21 cellular contexts compared by ENCODE assay signal in genomic region chr17:45976755-45977505, GRCh38. TPM values are rescaled to one million over a fixed set of nuclear protein-coding genes. Genes with fewer than 3 reads are reported as not detected.
A peak's percentile ranks its signal among the peaks of the same experiment; 100 is the strongest.
DNase-seq lines count a peak whose midpoint lies in the region; ATAC-seq and TF ChIP-seq lines count a peak whose summit lies in the region.
"Had no signal": no experiment of that assay in that cellular context is flagged by ENCODE, and none has a peak within 500 bp of the region (broad histone marks: within the 10 kb centered on the region; RNA-seq: fewer than 3 reads in every experiment).

No MANE protein-coding gene starts in this region.

- H3K9me3 Mint-ChIP-seq in stimulated activated naive B cell treated with anti-CD40 and anti-IgM and Interleukin-4, amounts not matched to agents 10 μg/mL and 1 μg/mL and 100 μg/mL, for 72 hours, result peaks cover 0 to 3% of the 10 kb centered on the region in 2 donors

- H3K27ac Mint-ChIP-seq in stimulated activated naive B cell treated with anti-CD40 and anti-IgM and Interleukin-4, amounts not matched to agents 10 μg/mL and 1 μg/mL and 100 μg/mL, for 72 hours, result peak overlapping the region; percentile 71
- H3K27ac Mint-ChIP-seq: activated naive CD4-positive, alpha-beta T cell treated with anti-CD3 and anti-CD28 coated beads for 36 hours; CD14-positive monocyte; nephron progenitor cell had no signal

- no peaks in the 10 kb centered on the region for H3K79me2 ChIP-seq in SK-N-SH (ENCODE audit: insufficient read depth)

- no peak overlapping the region for H2AFZ ChIP-seq in SK-N-SH (ENCODE audit: low read depth)

- intact Hi-C loops in body of pancreas (cut with DNase I), result no loop called here

- no peaks in the 10 kb centered on the region for H3K9me2 ChIP-seq in SK-N-SH

- 59% methylated on average over 13 of the region's 18 CpGs for WGBS in SK-N-SH (ENCODE audit: low lambda C conversion rate)
- 80 to 84% methylated on average over 11 to 18 of the region's 18 CpGs for WGBS in body of pancreas, 2 donors

- H3K9ac ChIP-seq in SK-N-SH, result no peak overlapping the region

- no peaks in the 10 kb centered on the region for H3K36me3 ChIP-seq in SK-N-SH (replicated peaks in 1 of 2; ENCODE audit: control insufficient read depth in 1 of 2, insufficient read depth in 2 of 2, low read length in 1 of 2)
- no peaks in the 10 kb centered on the region for H3K36me3 ChIP-seq in body of pancreas (replicated peaks in 1 of 2; ENCODE audit: insufficient read depth in 1 of 2, low read depth in 2 of 2)
- H3K36me3 ChIP-seq: right atrium auricular region, suprapubic skin had no signal

- no peaks in the 10 kb centered on the region for H3K36me3 Mint-ChIP-seq in stimulated activated naive B cell treated with anti-CD40 and anti-IgM and Interleukin-4, amounts not matched to agents 10 μg/mL and 1 μg/mL and 100 μg/mL, for 72 hours
- H3K36me3 Mint-ChIP-seq: CD14-positive monocyte had no signal

- peaks cover 19 to 29% of the 10 kb centered on the region in 2 donors for H3K4me1 Mint-ChIP-seq in stimulated activated naive B cell treated with anti-CD40 and anti-IgM and Interleukin-4, amounts not matched to agents 10 μg/mL and 1 μg/mL and 100 μg/mL, for 72 hours
- H3K4me1 Mint-ChIP-seq: CD14-positive monocyte had no signal

- H3K27ac ChIP-seq in SK-N-SH (ENCODE audit: low read depth in 2 of 2, low read length in 1 of 2) (no peak overlapping the region), VCaP (peak overlapping the region; percentile 100; the same call in 1 of the 2 replicates), body of pancreas (no peak overlapping the region)
- H3K27ac ChIP-seq: 22Rv1, right atrium auricular region, suprapubic skin had no signal

- H3F3A ChIP-seq in SK-N-SH (replicated peaks; ENCODE audit: insufficient read depth), result no peaks in the 10 kb centered on the region

- H3K27me3 ChIP-seq in SK-N-SH (ENCODE audit: insufficient read depth) (no peaks in the 10 kb centered on the region), body of pancreas (no peaks in the 10 kb centered on the region)
- H3K27me3 ChIP-seq: right atrium auricular region, suprapubic skin had no signal

- H3K9me3 ChIP-seq in SK-N-SH, result no peaks in the 10 kb centered on the region
- H3K9me3 ChIP-seq in body of pancreas, result no peaks in the 10 kb centered on the region
- H3K9me3 ChIP-seq: right atrium auricular region, suprapubic skin had no signal

- POLR2A ChIA-PET in SK-N-SH (lab: Yijun Ruan, JAX), result no interaction called here

- CTCF ChIA-PET in SK-N-SH (lab: Yijun Ruan, JAX), result interaction anchor here (1.4 kb wide), 1 partner anchor 25 kb away, joined by 5 read pairs; no protein-coding TSS in a partner anchor

- no peak for TF ChIP-seq POLR2A in body of pancreas (IDR thresholded peaks at IDR 0.05)

- peak; percentile 34; the same call in 2 of the 3 replicates for ATAC-seq in SK-N-SH treated with all-trans-retinoic acid at 6 μM for 48 hours
- no peak for ATAC-seq in stimulated activated naive B cell treated with anti-CD40 and anti-IgM and Interleukin-4, amounts not matched to agents 10 μg/mL and 1 μg/mL and 100 μg/mL, for 72 hours (replicated peaks)
- ATAC-seq in body of pancreas, result no peak
- ATAC-seq: Panc1 had no signal

- peaks cover 0 to 4% of the 10 kb centered on the region in 2 donors for H3K27me3 Mint-ChIP-seq in stimulated activated naive B cell treated with anti-CD40 and anti-IgM and Interleukin-4, amounts not matched to agents 10 μg/mL and 1 μg/mL and 100 μg/mL, for 72 hours

- H3K4me2 ChIP-seq in SK-N-SH, result no peak overlapping the region

- TF ChIP-seq CTCF in SK-N-SH (IDR thresholded peaks at IDR 0.05), result no peak
- no peak for TF ChIP-seq CTCF in VCaP (conservative IDR thresholded peaks at IDR 0.05)
- TF ChIP-seq CTCF in GM13976 (IDR thresholded peaks at IDR 0.05; ENCODE audit: borderline replicate concordance, control extremely low read depth, extremely low read depth, insufficient read depth, missing control alignments), result no peak
- no peak for TF ChIP-seq CTCF in body of pancreas (IDR thresholded peaks at IDR 0.05)

- in situ Hi-C loops in GM13976 (cut with MboI; ENCODE audit: low sequenced_read_pairs, unreplicated experiment), result no loop called here

- H3K4me1 ChIP-seq in SK-N-SH (ENCODE audit: control insufficient read depth in 1 of 2, insufficient read depth in 2 of 2, low read depth in 1 of 2, low read length in 1 of 2) (no peaks in the 10 kb centered on the region; a peak in 1 of 4 replicates), body of pancreas (no peaks in the 10 kb centered on the region)

- no peak overlapping the region for H3K4me3 Mint-ChIP-seq in stimulated activated naive B cell treated with anti-CD40 and anti-IgM and Interleukin-4, amounts not matched to agents 10 μg/mL and 1 μg/mL and 100 μg/mL, for 72 hours
- H3K4me3 Mint-ChIP-seq: activated naive CD4-positive, alpha-beta T cell treated with anti-CD3 and anti-CD28 coated beads for 36 hours; CD14-positive monocyte; nephron progenitor cell had no signal

- TF ChIP-seq EP300 in SK-N-SH (IDR thresholded peaks at IDR 0.05; ENCODE audit: borderline replicate concordance in 1 of 2, low read depth in 1 of 2, low read length in 1 of 2), result no peak

- DNase-seq in SK-N-SH, result no peak
- DNase-seq in iPS-NIHi7 (ENCODE audit: extremely low spot score), result peak; percentile 62
- DNase-seq in stimulated activated naive B cell treated with anti-CD40 and anti-IgM and Interleukin-4, amounts not matched to agents 10 μg/mL and 1 μg/mL and 100 μg/mL, for 72 hours, result no peak
- DNase-seq in GM13976 (ENCODE audit: low spot score), result no peak
- no peak for DNase-seq in body of pancreas
- DNase-seq in NCI-H1105 treated with DMSO at 0.1 percent for 48 hours (lab: John Stamatoyannopoulos, UW), result no peak
- DNase-seq: activated CD4-positive, alpha-beta T cell treated with anti-CD3 and anti-CD28 coated beads for 1 hour; activated naive CD4-positive, alpha-beta T cell treated with anti-CD3 and anti-CD28 coated beads for 36 hours; effector CD8-positive, alpha-beta T cell; NCI-H69; nephron progenitor cell; stimulated activated CD4-positive, alpha-beta T cell treated with anti-CD3 and anti-CD28 coated beads, Interleukin-1b, Interleukin-23, amount 100 ng/mL, for 48 hours had no signal

- no peak for TF ChIP-seq RAD21 in SK-N-SH (IDR thresholded peaks at IDR 0.05; ENCODE audit: low read length)

- no peak overlapping the region for H3K4me3 ChIP-seq in SK-N-SH (ENCODE audit: low read depth in 2 of 2, low read length in 1 of 2)
- no peak overlapping the region for H3K4me3 ChIP-seq in body of pancreas
- H3K4me3 ChIP-seq: right atrium auricular region, suprapubic skin had no signal

- H4K20me1 ChIP-seq in SK-N-SH (ENCODE audit: insufficient read depth), result no peaks in the 10 kb centered on the region

TF ChIP-seq in SK-N-SH treated with all-trans-retinoic acid at 6 μM for 48 hours, 23 proteins besides CTCF, POLR2A, EP300 and RAD21 (continues in another document):
- TF ChIP-seq ZNF8 (CRISPR knock-in tag; IDR thresholded peaks at IDR 0.05) (no peak), OSR1 (CRISPR knock-in tag; IDR thresholded peaks at IDR 0.05) (no peak), RARB (CRISPR knock-in tag; IDR thresholded peaks at IDR 0.05) (no peak), CSDC2 (CRISPR knock-in tag; IDR thresholded peaks at IDR 0.05) (no peak), CREB5 (CRISPR knock-in tag; IDR thresholded peaks at IDR 0.05; ENCODE audit: low read depth) (no peak), ARNTL (CRISPR knock-in tag; IDR thresholded peaks at IDR 0.05; ENCODE audit: borderline replicate concordance, low read depth) (no peak), GLIS3 (CRISPR knock-in tag; IDR thresholded peaks at IDR 0.05) (no peak), ZFP3 (CRISPR knock-in tag; IDR thresholded peaks at IDR 0.05) (no peak), ZNF70 (CRISPR knock-in tag; IDR thresholded peaks at IDR 0.05) (no peak), ZFP30 (CRISPR knock-in tag; IDR thresholded peaks at IDR 0.05) (no peak)

TF ChIP-seq in SK-N-SH, 30 proteins besides CTCF, POLR2A, EP300 and RAD21:
- TF ChIP-seq ELF1 (IDR thresholded peaks at IDR 0.05) (no peak), NFIC (IDR thresholded peaks at IDR 0.05; ENCODE audit: borderline replicate concordance) (no peak), TAF1 (IDR thresholded peaks at IDR 0.05; ENCODE audit: borderline replicate concordance, low read depth, low read length) (no peak), NRF1 (IDR thresholded peaks at IDR 0.05; ENCODE audit: low read depth, low read length) (no peak)
- TF ChIP-seq, protein P1, sequence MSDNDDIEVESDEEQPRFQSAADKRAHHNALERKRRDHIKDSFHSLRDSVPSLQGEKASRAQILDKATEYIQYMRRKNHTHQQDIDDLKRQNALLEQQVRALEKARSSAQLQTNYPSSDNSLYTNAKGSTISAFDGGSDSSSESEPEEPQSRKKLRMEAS (IDR thresholded peaks at IDR 0.05; ENCODE audit: low read depth), result no peak
- TF ChIP-seq, protein P2, sequence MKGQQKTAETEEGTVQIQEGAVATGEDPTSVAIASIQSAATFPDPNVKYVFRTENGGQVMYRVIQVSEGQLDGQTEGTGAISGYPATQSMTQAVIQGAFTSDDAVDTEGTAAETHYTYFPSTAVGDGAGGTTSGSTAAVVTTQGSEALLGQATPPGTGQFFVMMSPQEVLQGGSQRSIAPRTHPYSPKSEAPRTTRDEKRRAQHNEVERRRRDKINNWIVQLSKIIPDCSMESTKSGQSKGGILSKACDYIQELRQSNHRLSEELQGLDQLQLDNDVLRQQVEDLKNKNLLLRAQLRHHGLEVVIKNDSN (IDR thresholded peaks at IDR 0.05; ENCODE audit: borderline replicate concordance, low read depth), result no peak

RNA-seq across cellular contexts. Expression of gene STH, which starts 22.1 kb away (rescaled TPM):
- polyA plus RNA-seq in SK-N-SH (2012; rRNA removed), result not detected in 2 replicates
- polyA plus RNA-seq in SK-N-SH (2012; cell fraction: cytosol; rRNA removed), result not detected in 2 replicates
- not detected in 2 replicates for polyA plus RNA-seq in SK-N-SH (2012; cell fraction: nucleus; rRNA removed)
- not detected for total RNA-seq in body of pancreas
- total RNA-seq: activated naive CD4-positive, alpha-beta T cell treated with anti-CD3 and anti-CD28 coated beads for 36 hours; fibroblast of villous mesenchyme; lung microvascular endothelial cell; right atrium auricular region; suprapubic skin had no signal
- polyA plus RNA-seq: CD14-positive monocyte had no signal
